8 cellular contexts compared by ENCODE assay signal in genomic region chr17:19447085-19447583, GRCh38. TPM values are rescaled to one million over a fixed set of nuclear protein-coding genes. Genes with fewer than 3 reads are reported as not detected.
DNase-seq lines count a peak whose midpoint lies in the region; ATAC-seq, FAIRE-seq and TF ChIP-seq lines count a peak whose summit lies in the region.

No MANE protein-coding gene starts in this region.

- H4K20me1 ChIP-seq in HepG2 (ENCODE audit: insufficient read depth, low read length), result no peaks in the 10 kb centered on the region

- H3K4me1 ChIP-seq in HepG2 (ENCODE audit: insufficient read depth, low read length), result peaks cover 23% of the 10 kb centered on the region

- H3K79me2 ChIP-seq in HepG2 (ENCODE audit: insufficient read depth, low read length), result no peaks in the 10 kb centered on the region

- no TSS peak for BruUV-seq in HepG2 (replicated peaks; lab: Mats Ljungman, UMichigan)

- peak overlapping the region; percentile 45 for H3K4me2 ChIP-seq in HepG2 (ENCODE audit: low read depth, low read length)

- H3K9ac ChIP-seq in HepG2 (ENCODE audit: insufficient read depth, low read depth, low read length), result no peak overlapping the region

- peak; percentile 82 for FAIRE-seq in HepG2 (lab: Jason Lieb, UNC)

- no peak for TF ChIP-seq POLR2A in HepG2 (IDR thresholded peaks at IDR 0.05; ENCODE audit: insufficient read depth in 1 of 2, low read depth in 2 of 2, low read length in 2 of 2)

- peaks cover 20% of the 10 kb centered on the region for H3K9me3 ChIP-seq in HepG2 (ENCODE audit: low read length)

- POLR2A ChIA-PET in HepG2 (lab: Yijun Ruan, JAX), result interaction anchor here (1.0 kb wide), 2 partner anchors 69 to 85 kb away, joined by 5 to 10 read pairs; partner anchors contain the start of genes B9D1 and MAPK7

- intact Hi-C loops in HepG2 (cut with micrococcal nuclease; ENCODE audit: unreplicated experiment), result loop anchor here (1.0 to 5.0 kb wide), 3 partner anchors 50 to 130 kb away; no protein-coding TSS in a partner anchor

- WGBS in HepG2 (ENCODE audit: low lambda C conversion rate), result 7% methylated on average over 3 of the region's 3 CpGs

- in situ Hi-C loops in ACHN (cut with HindIII; ENCODE audit: low pct_ligation_motif_present, low pct_unique_long_range_greater_than_20kb, low sequenced_read_pairs) (no loop called here), HepG2 (cut with HindIII; ENCODE audit: extremely low pct_ligation_motif_present, low pct_unique_long_range_greater_than_20kb) (loop anchor here (5.0 kb wide), 1 partner anchor 85 kb away; the partner anchor contains the start of gene B9D1)

- peak; percentile 79 for TF ChIP-seq RAD21 in HepG2 (CRISPR knock-in tag; IDR thresholded peaks at IDR 0.05)

- TF ChIP-seq EP300 in HepG2 (IDR thresholded peaks at IDR 0.05; ENCODE audit: low read depth in 2 of 2, low read length in 2 of 2) (peak in 1 of 2 experiments; percentile 40; a peak in 1 of 4 replicates), HepG2 (CRISPR knock-in tag; IDR thresholded peaks at IDR 0.05; ENCODE audit: borderline replicate concordance) (no peak)

- DNase-seq in ACHN, result peak; percentile 78
- DNase-seq in H7, result peak; percentile 91
- peak; percentile 50 to 74 for DNase-seq in NCI-H524 (lab: John Stamatoyannopoulos, UW)
- peak; percentile 51 to 62 for DNase-seq in activated CD4-positive, alpha-beta T cell treated with anti-CD3 and anti-CD28 coated beads, Interleukin-2, amount 50 U/mL, for 4 hours
- peak; percentile 79 for DNase-seq in coronary artery (ENCODE audit: low spot score)
- peak; percentile 66 for DNase-seq in HepG2 (ENCODE audit: low spot score)
- DNase-seq in stimulated activated CD4-positive, alpha-beta T cell treated with anti-CD3 and anti-CD28 coated beads, Interleukin-2, amount 100 ng/mL, for 48 hours, result peak; percentile 69 to 78
- no peak for DNase-seq in cortex of kidney (lab: John Stamatoyannopoulos, UW)

- H3K27ac ChIP-seq in coronary artery (peak overlapping the region; percentile 72 to 87), HepG2 (ENCODE audit: extremely low read length, insufficient read depth, low read length) (no peak overlapping the region)

- CTCF ChIA-PET in HepG2 (lab: Yijun Ruan, JAX; ENCODE audit: low intra/inter-chr PET ratio, low total read pairs), result interaction anchor here (0.8 to 2.9 kb wide), 4 partner anchors 50 to 129 kb away, joined by 3 to 57 read pairs (median 6); partner anchors contain the start of gene B9D1

- ATAC-seq in HepG2, result peak; percentile 72

- TF ChIP-seq CTCF in coronary artery (IDR thresholded peaks at IDR 0.05), result peak; percentile 92
- TF ChIP-seq CTCF in HepG2 (CRISPR knock-in tag; IDR thresholded peaks at IDR 0.05), result peak; percentile 84

- no peak overlapping the region for H2AFZ ChIP-seq in HepG2 (ENCODE audit: low read length)

- no peaks in the 10 kb centered on the region for H3K27me3 ChIP-seq in H7 (ENCODE audit: control insufficient read depth, insufficient read depth, low read length)
- peaks cover 0 to 1% of the 10 kb centered on the region in 2 experiments; a peak in 3 of 5 replicates for H3K27me3 ChIP-seq in HepG2 (ENCODE audit: control insufficient read depth in 1 of 2, insufficient read depth in 2 of 2, low read length in 2 of 2)

- H3K36me3 ChIP-seq in H7 (replicated peaks; ENCODE audit: control insufficient read depth, insufficient read depth, low read length) (no peaks in the 10 kb centered on the region), HepG2 (replicated peaks in 1 of 2; ENCODE audit: control insufficient read depth in 1 of 2, insufficient read depth in 2 of 2, low read length in 2 of 2) (no peaks in the 10 kb centered on the region)

- H3K4me3 ChIP-seq in H7 (ENCODE audit: insufficient read depth, low read depth, low read length) (no peak overlapping the region), coronary artery (no peak overlapping the region), HepG2 (replicated peaks in 1 of 3; ENCODE audit: insufficient read depth in 1 of 3, low read depth in 2 of 3, low read length in 3 of 3) (no peak overlapping the region)

TF ChIP-seq in HepG2, 621 proteins besides CTCF, POLR2A, EP300 and RAD21:
- TF ChIP-seq ZNF580 (CRISPR knock-in tag; IDR thresholded peaks at IDR 0.05; ENCODE audit: borderline replicate concordance, low read depth), result 0 out of 2 replicates have a peak, but pooled peaks have one; percentile 27
- TF ChIP-seq STAG1 (CRISPR knock-in tag; IDR thresholded peaks at IDR 0.05), result peak; percentile 93
- TF ChIP-seq TEAD3 (CRISPR knock-in tag; optimal IDR thresholded peaks at IDR 0.05; ENCODE audit: borderline replicate concordance), result peak; percentile 24
- TF ChIP-seq GFI1 (CRISPR knock-in tag; IDR thresholded peaks at IDR 0.05; ENCODE audit: borderline replicate concordance), result no peak
- 0 out of 2 replicates have a peak, but pooled peaks have one; percentile 24 for TF ChIP-seq NFIC (IDR thresholded peaks at IDR 0.05; ENCODE audit: low read length)
- TF ChIP-seq NFATC3 (CRISPR knock-in tag; IDR thresholded peaks at IDR 0.05), result no peak
- peak; percentile 94 for TF ChIP-seq SMC3 (IDR thresholded peaks at IDR 0.05; ENCODE audit: low read length)
- no peak for TF ChIP-seq ZSCAN30 (CRISPR knock-in tag; IDR thresholded peaks at IDR 0.05)
- TF ChIP-seq HOXA5 (CRISPR knock-in tag; IDR thresholded peaks at IDR 0.05), result no peak
- TF ChIP-seq USF2 (IDR thresholded peaks at IDR 0.05; ENCODE audit: low read depth, low read length), result no peak
- TF ChIP-seq USF2 (CRISPR knock-in tag; IDR thresholded peaks at IDR 0.05; ENCODE audit: borderline replicate concordance), result no peak
- no peak for TF ChIP-seq NKX3-1 (CRISPR knock-in tag; IDR thresholded peaks at IDR 0.05)
- no peak for TF ChIP-seq RFX1 (IDR thresholded peaks at IDR 0.05)
- TF ChIP-seq ZNF124 (CRISPR knock-in tag; IDR thresholded peaks at IDR 0.05), result 0 out of 2 replicates have a peak, but pooled peaks have one; percentile 43
- peak; percentile 33; the same call in 1 of the 2 replicates for TF ChIP-seq ZBTB25 (CRISPR knock-in tag; IDR thresholded peaks at IDR 0.05)
- 0 out of 2 replicates have a peak, but pooled peaks have one; percentile 16 for TF ChIP-seq GATAD2A (CRISPR knock-in tag; IDR thresholded peaks at IDR 0.05)
- no peak for TF ChIP-seq JUN (CRISPR knock-in tag; IDR thresholded peaks at IDR 0.05)

RNA-seq across cellular contexts. Expression of gene RNF112, which starts 36.1 kb away (rescaled TPM):
- total RNA-seq in H7 (2014; rRNA removed; shearing (Covaris generic)), result 2.3 and 3.0 TPM in 2 replicates
- total RNA-seq in HepG2 (2016; rRNA removed; fragmentation: Illumina TruSeq; extraction: Trizol), result not detected in 2 replicates
- not detected in 2 replicates for total RNA-seq in HepG2 (2016; cell fraction: cytosol; rRNA removed; fragmentation: Illumina TruSeq; extraction: Trizol; ENCODE audit: low read depth)
- total RNA-seq in HepG2 (2016; cell fraction: insoluble cytoplasmic fraction; rRNA removed; fragmentation: Illumina TruSeq; extraction: Trizol), result not detected in 2 replicates
- not detected in 2 replicates for total RNA-seq in HepG2 (2016; cell fraction: membrane; rRNA removed; fragmentation: Illumina TruSeq; extraction: Trizol)
- not detected in 2 replicates for total RNA-seq in HepG2 (2016; cell fraction: nucleus; rRNA removed; fragmentation: Illumina TruSeq; extraction: Trizol)
- 0.01 and 0.05 TPM in 2 replicates for polyA plus RNA-seq in HepG2 (2011; rRNA removed)
- polyA plus RNA-seq in HepG2 (2011; cell fraction: cytosol; rRNA removed), result 0.01 TPM in 1 of 2 replicates, not detected in the other
- 0.73 and 0.85 TPM in 2 replicates for polyA plus RNA-seq in HepG2 (2011; cell fraction: nucleus; rRNA removed)
- 0.27 and 0.52 TPM in 2 replicates for polyA plus RNA-seq in HepG2 (2012)
- not detected in 2 replicates for polyA plus RNA-seq in HepG2 (2016; cell fraction: cytosol; fragmentation: Illumina TruSeq; extraction: Trizol; ENCODE audit: low read depth)
- polyA plus RNA-seq in HepG2 (2016; cell fraction: insoluble cytoplasmic fraction; fragmentation: Illumina TruSeq; extraction: Trizol; ENCODE audit: low read depth), result not detected in 2 replicates
- polyA plus RNA-seq in HepG2 (2016; cell fraction: membrane; fragmentation: Illumina TruSeq; extraction: Trizol; ENCODE audit: low read depth), result not detected in 2 replicates
- not detected in 2 replicates for polyA plus RNA-seq in HepG2 (2016; cell fraction: nucleus; fragmentation: Illumina TruSeq; extraction: Trizol; ENCODE audit: insufficient read depth, low read depth)
- polyA minus RNA-seq in HepG2 (2011; rRNA and poly(A)+ RNA removed; ENCODE audit: low replicate concordance), result 0.14 TPM in 1 of 2 replicates, not detected in the other
- polyA minus RNA-seq in HepG2 (2011; cell fraction: cytosol; rRNA and poly(A)+ RNA removed), result not detected in 2 replicates
- 0.13 TPM in 1 of 2 replicates, not detected in the other for polyA minus RNA-seq in HepG2 (2011; cell fraction: nucleus; rRNA and poly(A)+ RNA removed)
